ENCODE assay signal across 3 cellular contexts in the genomic region with DNA sequence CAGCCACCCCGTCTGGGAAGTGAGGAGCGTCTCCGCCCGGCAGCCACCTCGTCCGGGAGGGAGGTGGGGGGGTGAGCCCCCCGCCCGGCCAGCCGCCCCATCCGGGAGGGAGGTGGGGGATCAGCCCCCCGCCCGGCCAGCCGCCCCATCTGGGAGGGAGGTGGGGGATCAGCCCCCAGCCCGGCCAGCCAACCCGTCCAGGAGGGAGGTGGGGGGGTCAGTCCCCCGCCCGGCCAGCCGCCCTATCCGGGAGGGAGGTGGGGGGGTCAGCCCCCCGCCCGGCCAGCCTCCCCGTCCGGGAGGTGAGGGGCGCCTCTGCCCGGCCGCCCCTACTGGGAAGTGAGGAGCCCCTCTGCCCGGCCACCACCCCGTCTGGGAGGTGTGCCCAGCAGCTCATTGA. TPM values are rescaled to one million over a fixed set of nuclear protein-coding genes. Genes with fewer than 3 reads are reported as not detected.
"Had no signal": no experiment of that assay in that cellular context is flagged by ENCODE, and none has a peak within 500 bp of the region (broad histone marks: within the 10 kb centered on the region; RNA-seq: fewer than 3 reads in every experiment).

No MANE protein-coding gene starts in this region.

RNA-seq across cellular contexts. Expression of a gene that starts 54.1 kb away (rescaled TPM):
- total RNA-seq: H4, H7 had no signal
- polyA plus RNA-seq: GM23338 had no signal
